In genomic region chr10:111953949-111954348, GRCh38 we compare ENCODE assay signal across 33 cellular contexts.
"Had no signal": no experiment of that assay in that cellular context is flagged by ENCODE, and none has a peak within 500 bp of the region (broad histone marks: within the 10 kb centered on the region; RNA-seq: fewer than 3 reads in every experiment).

No MANE protein-coding gene starts in this region.

- H3K4me3 ChIP-seq: MG63 had no signal

- H3K27ac ChIP-seq: KMS-11 had no signal

- H3K27me3 ChIP-seq: MG63 had no signal

- H3K9ac ChIP-seq: KMS-11 had no signal

- H3K36me3 ChIP-seq: MG63 had no signal

- DNase-seq: Karpas-422, Kasumi-1, KG1, MG63, MM.1S, MV-4-11, NCI-H1048, NCI-H1092, NCI-H1092 treated with DMSO at 0.1 percent for 48 hours, NCI-H1105, NCI-H1105 treated with DMSO at 0.1 percent for 48 hours, NCI-H1417, NCI-H1417 treated with DMSO at 0.1 percent for 48 hours, NCI-H1436, NCI-H1436 treated with DMSO at 0.1 percent for 48 hours, NCI-H146, NCI-H1694, NCI-H1694 treated with DMSO at 0.1 percent for 48 hours, NCI-H187, NCI-H187 treated with DMSO at 0.1 percent for 48 hours, NCI-H1930, NCI-H2029, NCI-H2029 treated with DMSO at 0.1 percent for 48 hours, NCI-H2081, NCI-H2081 treated with DMSO at 0.1 percent for 48 hours, NCI-H2107, NCI-H2171, NCI-H2171 treated with DMSO at 0.1 percent for 48 hours, NCI-H2227 treated with DMSO at 0.1 percent for 48 hours, NCI-H226, NCI-H345, NCI-H446 treated with DMSO at 0.1 percent for 48 hours had no signal

- H3K9me3 ChIP-seq: MG63 had no signal

- H3K4me2 ChIP-seq: KMS-11 had no signal
